Comparison of ENCODE assay signal across 8 cellular contexts in genomic region chr10:27744478-27745379, GRCh38. TPM values are rescaled to one million over a fixed set of nuclear protein-coding genes. Genes with fewer than 3 reads are reported as not detected.
DNase-seq lines count a peak whose midpoint lies in the region; ATAC-seq lines count a peak whose summit lies in the region.

No MANE protein-coding gene starts in this region.

- H3K36me3 Mint-ChIP-seq in activated CD4-positive, alpha-beta memory T cell treated with anti-CD3 and anti-CD28 coated beads for 36 hours = no peaks in the 10 kb centered on the region

- peak; percentile 3 for DNase-seq in NCI-H510A treated with DMSO at 0.1 percent for 48 hours (lab: John Stamatoyannopoulos, UW)
- DNase-seq in NCI-H510A (lab: John Stamatoyannopoulos, UW) = no peak
- peak; percentile 32 for DNase-seq in activated CD4-positive, alpha-beta memory T cell treated with anti-CD3 and anti-CD28 coated beads for 36 hours
- DNase-seq in fibroblast of peridontal ligament (ENCODE audit: extremely low read depth) = peak; percentile 71
- DNase-seq in neuronal stem cell (ENCODE audit: low spot score) = no peak
- DNase-seq in NAMALWA (ENCODE audit: low spot score) = no peak
- no peak for DNase-seq in midbrain (lab: John Stamatoyannopoulos, UW)

- H3K14ac ChIP-seq in neuronal stem cell (ENCODE audit: low read length) = peak overlapping the region; percentile 87

- no peaks in the 10 kb centered on the region for H3K36me3 ChIP-seq in neuronal stem cell (replicated peaks in 1 of 2; ENCODE audit: control insufficient read depth in 2 of 2, insufficient read depth in 2 of 2, low read length in 2 of 2)

- H2AK5ac ChIP-seq in neuronal stem cell (ENCODE audit: low read depth, low read length) = peak overlapping the region; percentile 94

- peak overlapping the region; percentile 40 to 68 for H3K4me3 ChIP-seq in neuronal stem cell (ENCODE audit: low read length in 2 of 2)

- peak overlapping the region; percentile 71 for H3K4me3 Mint-ChIP-seq in activated CD4-positive, alpha-beta memory T cell treated with anti-CD3 and anti-CD28 coated beads for 36 hours

- peak overlapping the region; percentile 30 for H3K9ac ChIP-seq in neuronal stem cell (ENCODE audit: low read depth, low read length, poor library complexity)

- H2BK120ac ChIP-seq in neuronal stem cell (ENCODE audit: low read depth, low read length) = no peak overlapping the region

- peak overlapping the region; percentile 96 for H2AFZ ChIP-seq in neuronal stem cell (ENCODE audit: low read length)

- no peak overlapping the region for H2BK5ac ChIP-seq in neuronal stem cell (ENCODE audit: low read length)

- H2BK15ac ChIP-seq in neuronal stem cell (ENCODE audit: low read length) = no peak overlapping the region

- no peaks in the 10 kb centered on the region for H3K9me3 Mint-ChIP-seq in activated CD4-positive, alpha-beta memory T cell treated with anti-CD3 and anti-CD28 coated beads for 36 hours

- no peak overlapping the region for H3K27ac ChIP-seq in neuronal stem cell (replicated peaks; ENCODE audit: low read length)

- no peak overlapping the region for H3K27ac Mint-ChIP-seq in activated CD4-positive, alpha-beta memory T cell treated with anti-CD3 and anti-CD28 coated beads for 36 hours

- H3K4me2 ChIP-seq in neuronal stem cell (ENCODE audit: insufficient read depth, low read length, poor library complexity, severe bottlenecking) = peak overlapping the region; percentile 86

- H3K79me1 ChIP-seq in neuronal stem cell (ENCODE audit: low read depth, low read length) = no peaks in the 10 kb centered on the region

- CTCF ChIA-PET in activated CD4-positive, alpha-beta memory T cell treated with anti-CD3 and anti-CD28 coated beads for 36 hours (lab: Charles Lee) = interaction anchor here (0.7 to 4.6 kb wide), 2 partner anchors 493 to 496 kb away, joined by 3 to 33 read pairs; no protein-coding TSS in a partner anchor

- H3K27me3 Mint-ChIP-seq in activated CD4-positive, alpha-beta memory T cell treated with anti-CD3 and anti-CD28 coated beads for 36 hours = peaks cover 54% of the 10 kb centered on the region

- peaks cover 45 to 95% (median 78%) of the 10 kb centered on the region in 3 experiments for H3K27me3 ChIP-seq in neuronal stem cell (ENCODE audit: control insufficient read depth in 3 of 3, insufficient read depth in 3 of 3, low read depth in 1 of 3, low read length in 3 of 3)

- ATAC-seq in GM21360 (IDR thresholded peaks at IDR 0.05; ENCODE audit: unreplicated experiment) = no peak

- WGBS in neuronal stem cell (ENCODE audit: extremely low coverage in 2 of 2, insufficient read length in 2 of 2, insufficient replicate concordance in 1 of 2), 2 donors = no CpG with 5 or more reads among the region's 83 CpGs

- POLR2A ChIA-PET in activated CD4-positive, alpha-beta memory T cell treated with anti-CD3 and anti-CD28 coated beads for 36 hours (lab: Charles Lee) = interaction anchor here (0.6 to 1.1 kb wide), 2 partner anchors 10 to 433 kb away, joined by 4 to 5 read pairs; no protein-coding TSS in a partner anchor

- peak overlapping the region; percentile 17 for H3K4ac ChIP-seq in neuronal stem cell (ENCODE audit: low read length)

- H2BK12ac ChIP-seq in neuronal stem cell (ENCODE audit: low read length) = peak overlapping the region; percentile 63

- no peak overlapping the region for H4K91ac ChIP-seq in neuronal stem cell (ENCODE audit: low read depth, low read length, poor library complexity)

- peaks cover 17 to 18% of the 10 kb centered on the region in 2 donors for H3K4me1 ChIP-seq in neuronal stem cell (ENCODE audit: control insufficient read depth in 2 of 2, insufficient read depth in 1 of 2, low read depth in 1 of 2, low read length in 2 of 2)

- H3K18ac ChIP-seq in neuronal stem cell (ENCODE audit: low read length) = peak overlapping the region; percentile 91

- peaks cover 40% of the 10 kb centered on the region for H3K4me1 Mint-ChIP-seq in activated CD4-positive, alpha-beta memory T cell treated with anti-CD3 and anti-CD28 coated beads for 36 hours (ENCODE audit: low read depth)

- H3K9me3 ChIP-seq in neuronal stem cell (replicated peaks in 1 of 2; ENCODE audit: control insufficient read depth in 2 of 2, insufficient read depth in 1 of 2, low read depth in 1 of 2, low read length in 2 of 2) = peaks cover 0 to 7% of the 10 kb centered on the region in 2 donors

- H4K8ac ChIP-seq in neuronal stem cell (ENCODE audit: low read depth, low read length) = peak overlapping the region; percentile 76

- intact Hi-C loops in activated CD4-positive, alpha-beta memory T cell treated with anti-CD3 and anti-CD28 coated beads for 36 hours (cut with micrococcal nuclease) = loop anchor here (5.0 to 10.0 kb wide), 5 partner anchors 242 to 930 kb away; partner anchors contain the start of genes BAMBI, ODAD2, RAB18 and WAC

- H3K23ac ChIP-seq in neuronal stem cell (ENCODE audit: low read depth, low read length, poor library complexity) = peak overlapping the region; percentile 75

RNA-seq across cellular contexts. Expression of gene MKX, which starts 0.9 kb away (rescaled TPM):
- under 1 TPM; 0.38 to 0.63 TPM for total RNA-seq in activated CD4-positive, alpha-beta memory T cell treated with anti-CD3 and anti-CD28 coated beads for 36 hours
- 0.03 TPM for polyA plus RNA-seq in neuronal stem cell (2013, experiment 1 of 2)
- polyA plus RNA-seq in neuronal stem cell (2013, experiment 2 of 2) = 0.03 TPM

Comparison
In these comparisons a context has a peak if more than half of its experiments do, and no peak if none do; other contexts are left out.
1. DNase-seq: peak in NCI-H510A treated with DMSO at 0.1 percent for 48 hours (single experiment), activated CD4-positive, alpha-beta memory T cell treated with anti-CD3 and anti-CD28 coated beads for 36 hours (single experiment) and fibroblast of peridontal ligament (single experiment); none in NCI-H510A (single experiment), neuronal stem cell (single experiment), NAMALWA (single experiment) and midbrain (single experiment).